11 cellular contexts compared by ENCODE assay signal in genomic region chr7:134892963-134893362, GRCh38.
DNase-seq lines count a peak whose midpoint lies in the region; ATAC-seq and TF ChIP-seq lines count a peak whose summit lies in the region.
"Had no signal": no experiment of that assay in that cellular context is flagged by ENCODE, and none has a peak within 500 bp of the region (broad histone marks: within the 10 kb centered on the region; RNA-seq: fewer than 3 reads in every experiment).

No MANE protein-coding gene starts in this region.

- peaks cover 27 to 63% (median 47%) of the 10 kb centered on the region in 11 experiments for H3K9me3 ChIP-seq in BLaER1 treated with 17β-estradiol and CSF1 and Interleukin-3, amounts not matched to agents 10 nM and 100 nM (replicated peaks in 1 of 11)
- H3K9me3 ChIP-seq in adipocyte (ENCODE audit: control insufficient read depth, low read length) (peaks cover 7% of the 10 kb centered on the region), prostate gland (no peaks in the 10 kb centered on the region)

- H3K9ac ChIP-seq in BLaER1 treated with 17β-estradiol and CSF1 and Interleukin-3, amounts not matched to agents 10 nM and 100 nM, result peak overlapping the region; percentile 70 to 84 (median 79); a peak in 18 of 22 replicates
- H3K9ac ChIP-seq in adipocyte (ENCODE audit: low read length), result peak overlapping the region; percentile 89

- peaks cover 22 to 88% (median 56%) of the 10 kb centered on the region in 11 experiments for H3K36me3 ChIP-seq in BLaER1 treated with 17β-estradiol and CSF1 and Interleukin-3, amounts not matched to agents 10 nM and 100 nM
- peaks cover 17% of the 10 kb centered on the region for H3K36me3 ChIP-seq in adipocyte (ENCODE audit: control insufficient read depth, insufficient read depth, low read length, severe bottlenecking)
- H3K36me3 ChIP-seq in prostate gland, result no peaks in the 10 kb centered on the region

- peak overlapping the region; percentile 51 to 74 (median 65) for H3K4me3 ChIP-seq in BLaER1 treated with 17β-estradiol and CSF1 and Interleukin-3, amounts not matched to agents 10 nM and 100 nM
- H3K4me3 ChIP-seq in adipocyte (ENCODE audit: low read length) (peak overlapping the region; percentile 87), foreskin fibroblast (ENCODE audit: low read depth in 1 of 2, low read length in 2 of 2) (peak overlapping the region; percentile 55 to 85), prostate gland (peak overlapping the region; percentile 32 to 36)

- no peak for DNase-seq in adipocyte (ENCODE audit: low read depth)
- no peak for DNase-seq in foreskin fibroblast
- no peak for DNase-seq in prostate gland (ENCODE audit: low spot score)
- no peak for DNase-seq in activated CD4-positive, alpha-beta T cell treated with anti-CD3 and anti-CD28 coated beads, Interleukin-2, amount 50 U/mL, for 4 hours
- DNase-seq in NCI-H1417 treated with DMSO at 0.1 percent for 48 hours (lab: John Stamatoyannopoulos, UW), result no peak
- DNase-seq in NOMO-1 (lab: John Stamatoyannopoulos, UW; ENCODE audit: unreplicated experiment in 2 of 2), result no peak
- DNase-seq: activated CD8-positive, alpha-beta memory T cell treated with anti-CD3 and anti-CD28 coated beads, Interleukin-2, amount 50 U/mL, for 4 hours; effector CD4-positive, alpha-beta T cell; GOT3 had no signal

- H3K4me1 ChIP-seq in BLaER1 treated with 17β-estradiol and CSF1 and Interleukin-3, amounts not matched to agents 10 nM and 100 nM, result peaks cover 10 to 23% (median 18%) of the 10 kb centered on the region in 10 experiments; a peak in 17 of 20 replicates
- H3K4me1 ChIP-seq in adipocyte (ENCODE audit: control insufficient read depth, insufficient read depth, low read length) (peaks cover 37% of the 10 kb centered on the region), prostate gland (replicated peaks) (no peaks in the 10 kb centered on the region)

- TF ChIP-seq POLR2A in prostate gland (IDR thresholded peaks at IDR 0.05), result no peak

- H3K27ac ChIP-seq in BLaER1 treated with 17β-estradiol and CSF1 and Interleukin-3, amounts not matched to agents 10 nM and 100 nM, result peak overlapping the region in 9 of 11 experiments; percentile 47 to 84 (median 79); a peak in 16 of 22 replicates
- H3K27ac ChIP-seq in prostate gland, result peak overlapping the region; percentile 71 to 72

- no peak for ATAC-seq in HG03039 (IDR thresholded peaks at IDR 0.05; ENCODE audit: unreplicated experiment)

- no peak for TF ChIP-seq CTCF in foreskin fibroblast (IDR thresholded peaks at IDR 0.05; ENCODE audit: low read depth, low read length)
- TF ChIP-seq CTCF in prostate gland (IDR thresholded peaks at IDR 0.05), result no peak

- no peaks in the 10 kb centered on the region for H4K20me1 ChIP-seq in BLaER1 treated with 17β-estradiol and CSF1 and Interleukin-3, amounts not matched to agents 10 nM and 100 nM

- no peaks in the 10 kb centered on the region for H3K27me3 ChIP-seq in BLaER1 treated with 17β-estradiol and CSF1 and Interleukin-3, amounts not matched to agents 10 nM and 100 nM
- H3K27me3 ChIP-seq in adipocyte (replicated peaks; ENCODE audit: control insufficient read depth, insufficient read depth, low read length), result no peaks in the 10 kb centered on the region
- no peaks in the 10 kb centered on the region for H3K27me3 ChIP-seq in prostate gland (replicated peaks; ENCODE audit: insufficient read depth)

- H3K4me2 ChIP-seq in BLaER1 treated with 17β-estradiol and CSF1 and Interleukin-3, amounts not matched to agents 10 nM and 100 nM, result peak overlapping the region; percentile 64 to 83 (median 80)

- intact Hi-C loops in prostate gland (cut with DNase I), result loop anchor here (5.0 kb wide), 1 partner anchor 59 kb away; no protein-coding TSS in a partner anchor

- WGBS in prostate gland, result 30% methylated on average over 3 of the region's 3 CpGs

Comparison
In these comparisons a context has a peak if more than half of its experiments do, and no peak if none do; other contexts are left out.
1. H3K4me3 ChIP-seq: peak in every context shown above with its lines; median percentile 87 in adipocyte; 70 in foreskin fibroblast; 65 in BLaER1 treated with 17β-estradiol and CSF1 and Interleukin-3, amounts not matched to agents 10 nM and 100 nM; 34 in prostate gland.